In genomic region chr7:84088669-84089278, GRCh38 we compare ENCODE assay signal across 22 cellular contexts.
DNase-seq lines count a peak whose midpoint lies in the region; ATAC-seq, FAIRE-seq and TF ChIP-seq lines count a peak whose summit lies in the region.
"Had no signal": no experiment of that assay in that cellular context is flagged by ENCODE, and none has a peak within 500 bp of the region (broad histone marks: within the 10 kb centered on the region; RNA-seq: fewer than 3 reads in every experiment).

No MANE protein-coding gene starts in this region.

- no peak for TF ChIP-seq CTCF in A673 (conservative IDR thresholded peaks at IDR 0.05; ENCODE audit: low read depth, low read length)

- H3K9me3 Mint-ChIP-seq in stimulated activated naive CD8-positive, alpha-beta T cell treated with anti-CD3 and anti-CD28 coated beads, Interleukin-15, amount 100 ng/mL, for 72 hours = peaks cover 5 to 7% of the 10 kb centered on the region in 2 donors

- no peak for ATAC-seq in stimulated activated naive CD8-positive, alpha-beta T cell treated with anti-CD3 and anti-CD28 coated beads, Interleukin-15, amount 100 ng/mL, for 72 hours
- ATAC-seq in HG02571 (IDR thresholded peaks at IDR 0.05; ENCODE audit: unreplicated experiment) = no peak
- ATAC-seq: gastrocnemius medialis; stimulated activated memory B cell treated with anti-CD40 and anti-IgM and Interleukin-4, amounts not matched to agents 10 μg/mL and 1 μg/mL and 100 μg/mL, for 72 hours had no signal

- no peaks in the 10 kb centered on the region for H3K27me3 Mint-ChIP-seq in stimulated activated naive CD8-positive, alpha-beta T cell treated with anti-CD3 and anti-CD28 coated beads, Interleukin-15, amount 100 ng/mL, for 72 hours
- H3K27me3 Mint-ChIP-seq: CD4-positive, alpha-beta memory T cell; memory B cell; naive B cell; stimulated activated memory B cell treated with anti-CD40 and anti-IgM and Interleukin-4, amounts not matched to agents 10 μg/mL and 1 μg/mL and 100 μg/mL, for 72 hours had no signal

- DNase-seq in A673 (ENCODE audit: low spot score) (no peak), HCEC 1CT (peak; percentile 39), RCC 7860 (ENCODE audit: low spot score) (no peak), NCI-H1694 treated with DMSO at 0.1 percent for 48 hours (lab: John Stamatoyannopoulos, UW) (no peak), HuH-7.5 (ENCODE audit: low spot score) (no peak)
- no peak for DNase-seq in stimulated activated naive CD8-positive, alpha-beta T cell treated with anti-CD3 and anti-CD28 coated beads, Interleukin-15, amount 100 ng/mL, for 72 hours
- DNase-seq: activated CD4-positive, alpha-beta T cell treated with anti-CD3 and anti-CD28 coated beads, Interleukin-2, amount 50 U/mL, for 48 hours; activated gamma-delta T cell treated with Interleukin-2 at 50 U/mL for 16 hours; amniotic stem cell; CD4-positive, alpha-beta memory T cell; central memory CD4-positive, alpha-beta T cell; DMS153; dorsolateral prefrontal cortex; erythroblast; gastrocnemius medialis; GOT3; naive B cell had no signal

- H3K9ac ChIP-seq in iPS-18a (ENCODE audit: low read length) = no peak overlapping the region

- peak overlapping the region; percentile 52 for H3K27ac ChIP-seq in A673 (ENCODE audit: low read depth, low read length, poor library complexity, severe bottlenecking)
- H3K27ac ChIP-seq in iPS-18a (ENCODE audit: low read length) = peak overlapping the region; percentile 27
- H3K27ac ChIP-seq: dorsolateral prefrontal cortex, gastrocnemius medialis had no signal

- no peak overlapping the region for H3K4me3 Mint-ChIP-seq in stimulated activated naive CD8-positive, alpha-beta T cell treated with anti-CD3 and anti-CD28 coated beads, Interleukin-15, amount 100 ng/mL, for 72 hours
- H3K4me3 Mint-ChIP-seq: CD4-positive, alpha-beta memory T cell; memory B cell; naive B cell; stimulated activated memory B cell treated with anti-CD40 and anti-IgM and Interleukin-4, amounts not matched to agents 10 μg/mL and 1 μg/mL and 100 μg/mL, for 72 hours had no signal

- BruUV-seq in A673 (replicated peaks; lab: Mats Ljungman, UMichigan) = no TSS peak

- peak; percentile 57 for FAIRE-seq in RCC 7860 (lab: Jason Lieb, UNC)
- FAIRE-seq: GM12891 had no signal

- H3K4me3 ChIP-seq in A673 (ENCODE audit: low read depth, low read length, poor library complexity, severe bottlenecking) (no peak overlapping the region), iPS-18a (ENCODE audit: low read length) (no peak overlapping the region)
- H3K4me3 ChIP-seq: dorsolateral prefrontal cortex, gastrocnemius medialis had no signal

- peaks cover 41% of the 10 kb centered on the region for H3K4me1 Mint-ChIP-seq in stimulated activated naive CD8-positive, alpha-beta T cell treated with anti-CD3 and anti-CD28 coated beads, Interleukin-15, amount 100 ng/mL, for 72 hours
- H3K4me1 Mint-ChIP-seq: memory B cell; naive B cell; stimulated activated memory B cell treated with anti-CD40 and anti-IgM and Interleukin-4, amounts not matched to agents 10 μg/mL and 1 μg/mL and 100 μg/mL, for 72 hours had no signal

- no peaks in the 10 kb centered on the region for H3K9me3 ChIP-seq in A673 (ENCODE audit: low read depth, low read length, poor library complexity, severe bottlenecking)
- no peaks in the 10 kb centered on the region for H3K9me3 ChIP-seq in iPS-18a (ENCODE audit: control insufficient read depth, low read depth, low read length)
- H3K9me3 ChIP-seq: gastrocnemius medialis had no signal

- POLR2A ChIA-PET in A673 (lab: Charles Lee; ENCODE audit: low non-redundant PET) = interaction anchor here (0.6 kb wide), 1 partner anchor 119 kb away, joined by 3 read pairs; no protein-coding TSS in a partner anchor

- CTCF ChIA-PET in A673 (lab: Charles Lee) = no interaction called here

- intact Hi-C loops in A673 (cut with micrococcal nuclease; ENCODE audit: unreplicated experiment) = loop anchor here (2.0 kb wide), 1 partner anchor 20 kb away; no protein-coding TSS in a partner anchor

- H3K4me1 ChIP-seq in A673 (ENCODE audit: insufficient read depth, low read length, poor library complexity, severe bottlenecking) = peaks cover 56% of the 10 kb centered on the region
- H3K4me1 ChIP-seq in iPS-18a (ENCODE audit: control insufficient read depth, low read depth, low read length) = peaks cover 18% of the 10 kb centered on the region
- H3K4me1 ChIP-seq: gastrocnemius medialis had no signal

- H3K36me3 ChIP-seq in A673 (ENCODE audit: insufficient read depth, low read length, poor library complexity, severe bottlenecking) (no peaks in the 10 kb centered on the region), iPS-18a (ENCODE audit: control insufficient read depth, low read depth, low read length) (no peaks in the 10 kb centered on the region)
- H3K36me3 ChIP-seq: gastrocnemius medialis had no signal

- no peak overlapping the region for H3K27ac Mint-ChIP-seq in stimulated activated naive CD8-positive, alpha-beta T cell treated with anti-CD3 and anti-CD28 coated beads, Interleukin-15, amount 100 ng/mL, for 72 hours
- H3K27ac Mint-ChIP-seq: CD4-positive, alpha-beta memory T cell; memory B cell; naive B cell; stimulated activated memory B cell treated with anti-CD40 and anti-IgM and Interleukin-4, amounts not matched to agents 10 μg/mL and 1 μg/mL and 100 μg/mL, for 72 hours had no signal

- H3K27me3 ChIP-seq in A673 (replicated peaks; ENCODE audit: insufficient read depth, low read depth, low read length, poor library complexity) = no peaks in the 10 kb centered on the region
- H3K27me3 ChIP-seq in iPS-18a (ENCODE audit: control insufficient read depth, insufficient read depth, low read length) = no peaks in the 10 kb centered on the region
- H3K27me3 ChIP-seq: dorsolateral prefrontal cortex, gastrocnemius medialis had no signal
